ENCODE assay signal across 11 cellular contexts in genomic region chr11:79026803-79027445, GRCh38.
DNase-seq lines count a peak whose midpoint lies in the region; ATAC-seq and TF ChIP-seq lines count a peak whose summit lies in the region.
"Had no signal": no experiment of that assay in that cellular context is flagged by ENCODE, and none has a peak within 500 bp of the region (broad histone marks: within the 10 kb centered on the region; RNA-seq: fewer than 3 reads in every experiment).

No MANE protein-coding gene starts in this region.

- no peak for TF ChIP-seq CTCF in nephron (IDR thresholded peaks at IDR 0.05; ENCODE audit: unreplicated experiment in 3 of 3)

- H3K4me1 Mint-ChIP-seq in nephron = peaks cover 58% of the 10 kb centered on the region

- DNase-seq in GM19238 (ENCODE audit: insufficient read length, low spot score) (peak; percentile 6), MV-4-11 (lab: John Stamatoyannopoulos, UW) (peak; percentile 81), amniotic stem cell (lab: John Stamatoyannopoulos, UW) (no peak), AG08396 (ENCODE audit: low spot score) (no peak)
- DNase-seq in activated CD4-positive, alpha-beta T cell treated with anti-CD3 and anti-CD28 coated beads for 1 hour = no peak
- DNase-seq: activated CD4-positive, alpha-beta T cell treated with anti-CD3 and anti-CD28 coated beads for 48 hours; MG63; midbrain had no signal

- H3K27me3 Mint-ChIP-seq in nephron (ENCODE audit: low read depth) = peaks cover 4% of the 10 kb centered on the region

- no peaks in the 10 kb centered on the region for H3K36me3 Mint-ChIP-seq in nephron (ENCODE audit: low read depth)

- H3K27ac Mint-ChIP-seq in nephron = peak overlapping the region in 2 of 3 experiments; percentile 3 to 34

- peak; percentile 81 for ATAC-seq in HG02763 (IDR thresholded peaks at IDR 0.05; ENCODE audit: unreplicated experiment)
- ATAC-seq: Panc1 had no signal

- H3K4me3 Mint-ChIP-seq in nephron = no peak overlapping the region

- no peaks in the 10 kb centered on the region for H3K9me3 Mint-ChIP-seq in nephron

Comparison
In these comparisons a context has a peak if more than half of its experiments do, and no peak if none do; other contexts are left out.
1. DNase-seq: peak in GM19238 (single experiment) and MV-4-11 (single experiment); none in amniotic stem cell (single experiment), activated CD4-positive, alpha-beta T cell treated with anti-CD3 and anti-CD28 coated beads for 1 hour (single experiment) and AG08396 (single experiment).